Comparison of ENCODE assay signal across 1 cellular context in genomic region chr11:66593650-66594049, GRCh38.
TF ChIP-seq lines count a peak whose summit lies in the region.

No MANE protein-coding gene starts in this region.

TF ChIP-seq in HCT116, 20 proteins besides CTCF, POLR2A, EP300 and RAD21 (continued from another document):
- TF ChIP-seq REST (IDR thresholded peaks at IDR 0.05; ENCODE audit: low read depth) (no peak), TCF7L2 (IDR thresholded peaks at IDR 0.05; ENCODE audit: borderline replicate concordance, extremely low read depth, insufficient read depth, insufficient read length) (no peak), FOSL1 (IDR thresholded peaks at IDR 0.05; ENCODE audit: low read depth) (no peak), ZFX (IDR thresholded peaks at IDR 0.05) (no peak), JUND (IDR thresholded peaks at IDR 0.05) (no peak), SP1 (IDR thresholded peaks at IDR 0.05; ENCODE audit: low read depth) (no peak), EZH2 (IDR thresholded peaks at IDR 0.05) (no peak), ATF3 (IDR thresholded peaks at IDR 0.05) (no peak), EZH2phosphoT487 (IDR thresholded peaks at IDR 0.05; ENCODE audit: borderline replicate concordance) (no peak), ZNF274 (IDR thresholded peaks at IDR 0.05; ENCODE audit: low read depth, low read length) (no peak), CBX3 (IDR thresholded peaks at IDR 0.05; ENCODE audit: low read depth) (no peak), SIN3A (IDR thresholded peaks at IDR 0.05; ENCODE audit: low read depth) (no peak), EGR1 (IDR thresholded peaks at IDR 0.05; ENCODE audit: low read depth) (no peak), CEBPB (IDR thresholded peaks at IDR 0.05; ENCODE audit: low read depth) (no peak), MAX (IDR thresholded peaks at IDR 0.05) (no peak), POLR2AphosphoS5 (IDR thresholded peaks at IDR 0.05; ENCODE audit: low read depth, low read length) (no peak)
